In genomic region chr2:72124391-72124790, GRCh38 we compare ENCODE assay signal across 22 cellular contexts.
DNase-seq lines count a peak whose midpoint lies in the region; ATAC-seq, FAIRE-seq and TF ChIP-seq lines count a peak whose summit lies in the region.
"Had no signal": no experiment of that assay in that cellular context is flagged by ENCODE, and none has a peak within 500 bp of the region (broad histone marks: within the 10 kb centered on the region; RNA-seq: fewer than 3 reads in every experiment).

No MANE protein-coding gene starts in this region.

- POLR2A ChIA-PET in AG04449 (lab: Yijun Ruan, JAX), result no interaction called here

- CTCF ChIA-PET in AG04449 (lab: Yijun Ruan, JAX), result interaction anchor here (0.9 to 1.6 kb wide), 4 partner anchors 9 to 13 kb away, joined by 3 to 12 read pairs (median 4); no protein-coding TSS in a partner anchor

- no peak overlapping the region for H3K27ac Mint-ChIP-seq in stimulated activated naive B cell treated with anti-CD40 and anti-IgM and Interleukin-4, amounts not matched to agents 10 μg/mL and 1 μg/mL and 100 μg/mL, for 72 hours
- H3K27ac Mint-ChIP-seq: B cell; CD8-positive, alpha-beta T cell; GM23338 had no signal

- FAIRE-seq in urothelium cell line (lab: Jason Lieb, UNC), result peak; percentile 72
- FAIRE-seq: A549, GM19239, H54, K562 had no signal

- peaks cover 4 to 7% of the 10 kb centered on the region in 2 donors for H3K4me1 Mint-ChIP-seq in stimulated activated naive B cell treated with anti-CD40 and anti-IgM and Interleukin-4, amounts not matched to agents 10 μg/mL and 1 μg/mL and 100 μg/mL, for 72 hours
- H3K4me1 Mint-ChIP-seq: B cell had no signal

- no peak for ATAC-seq in stimulated activated naive B cell treated with anti-CD40 and anti-IgM and Interleukin-4, amounts not matched to agents 10 μg/mL and 1 μg/mL and 100 μg/mL, for 72 hours (replicated peaks)
- ATAC-seq: A549; CD8-positive, alpha-beta T cell; GM23338; K562 had no signal

- H3K4me3 Mint-ChIP-seq in stimulated activated naive B cell treated with anti-CD40 and anti-IgM and Interleukin-4, amounts not matched to agents 10 μg/mL and 1 μg/mL and 100 μg/mL, for 72 hours, result no peak overlapping the region
- H3K4me3 Mint-ChIP-seq: B cell; CD8-positive, alpha-beta T cell; GM23338 had no signal

- no peaks in the 10 kb centered on the region for H3K36me3 Mint-ChIP-seq in stimulated activated naive B cell treated with anti-CD40 and anti-IgM and Interleukin-4, amounts not matched to agents 10 μg/mL and 1 μg/mL and 100 μg/mL, for 72 hours
- H3K36me3 Mint-ChIP-seq: CD8-positive, alpha-beta T cell had no signal

- H3K9me3 Mint-ChIP-seq in stimulated activated naive B cell treated with anti-CD40 and anti-IgM and Interleukin-4, amounts not matched to agents 10 μg/mL and 1 μg/mL and 100 μg/mL, for 72 hours, result peaks cover 11 to 21% of the 10 kb centered on the region in 2 donors

- no peak overlapping the region for H3K4me3 ChIP-seq in AG04449 (ENCODE audit: low read depth, low read length)
- H3K4me3 ChIP-seq: A549; BLaER1 treated with 17β-estradiol and CSF1 and Interleukin-3, amounts not matched to agents 10 nM and 100 nM; GM23338; K562 had no signal

- no peak for TF ChIP-seq CTCF in AG04449 (IDR thresholded peaks at IDR 0.05; ENCODE audit: insufficient read depth, low read length, missing control alignments)

- peaks cover 18 to 24% of the 10 kb centered on the region in 2 donors for H3K27me3 Mint-ChIP-seq in stimulated activated naive B cell treated with anti-CD40 and anti-IgM and Interleukin-4, amounts not matched to agents 10 μg/mL and 1 μg/mL and 100 μg/mL, for 72 hours

- DNase-seq in AG04449 (ENCODE audit: low read depth, low spot score), result peak; percentile 5
- DNase-seq in GM04503 (ENCODE audit: low read depth), result peak; percentile 27
- peak; percentile 50 to 57 for DNase-seq in NCI-H526 (lab: John Stamatoyannopoulos, UW)
- no peak for DNase-seq in urothelium cell line (ENCODE audit: low spot score)
- no peak for DNase-seq in stimulated activated naive B cell treated with anti-CD40 and anti-IgM and Interleukin-4, amounts not matched to agents 10 μg/mL and 1 μg/mL and 100 μg/mL, for 72 hours
- DNase-seq in iPS-NIHi11 (ENCODE audit: low spot score), result no peak
- no peak for DNase-seq in activated T-cell treated with anti-CD3 and anti-CD28 coated beads, Interleukin-2, amount 50 U/mL, for 1 hour
- DNase-seq: CD8-positive, alpha-beta T cell; COR-L47; DMS 273 treated with DMSO at 0.1 percent for 48 hours; DMS53; DND-41; GDM1; HCEC 1CT; Karpas-422 had no signal

Comparison
In these comparisons a context has a peak if more than half of its experiments do, and no peak if none do; other contexts are left out.
1. DNase-seq: peak in AG04449 (single experiment), GM04503 (single experiment) and NCI-H526 (2 of 2); none in urothelium cell line (single experiment), stimulated activated naive B cell treated with anti-CD40 and anti-IgM and Interleukin-4, amounts not matched to agents 10 μg/mL and 1 μg/mL and 100 μg/mL, for 72 hours (single experiment), iPS-NIHi11 (single experiment) and activated T-cell treated with anti-CD3 and anti-CD28 coated beads, Interleukin-2, amount 50 U/mL, for 1 hour (single experiment).